Comparison of ENCODE assay signal across 16 cellular contexts in the genomic region with DNA sequence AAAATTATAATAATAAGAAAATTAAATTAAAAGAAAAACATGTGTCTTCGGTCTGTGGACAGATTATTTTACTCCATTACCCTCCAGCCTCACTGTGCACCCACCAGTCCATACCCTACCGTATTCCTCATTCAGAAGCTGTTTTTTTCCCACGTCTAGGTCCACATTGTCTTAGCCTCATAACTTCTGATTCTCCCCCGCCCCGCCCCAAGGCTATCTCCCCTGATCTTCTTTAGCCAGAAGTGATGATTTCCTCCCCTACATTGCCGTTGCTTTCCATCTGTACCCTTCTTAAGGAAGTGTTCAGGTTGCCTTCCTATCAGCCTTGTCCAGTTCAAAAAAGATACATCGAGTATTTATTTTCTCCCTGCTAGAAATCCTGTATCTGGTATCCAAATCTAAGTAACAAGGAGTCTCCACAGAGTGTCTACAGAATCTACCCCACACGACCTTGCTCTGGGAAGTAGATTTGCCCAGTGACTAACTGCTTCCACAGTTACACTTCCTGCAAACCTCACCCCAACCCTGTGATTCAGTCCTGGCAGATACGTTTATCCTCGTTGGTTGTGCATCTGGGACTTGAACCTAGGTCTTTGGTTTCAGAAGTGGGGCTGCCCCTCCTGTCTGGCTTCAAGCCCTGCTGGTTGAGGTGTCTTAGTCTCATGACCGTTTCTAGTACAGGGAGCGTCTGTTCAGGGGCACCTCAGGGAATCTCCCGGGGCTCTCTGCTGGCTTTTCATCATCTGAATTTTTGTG.
A peak's percentile ranks its signal among the peaks of the same experiment; 100 is the strongest.
DNase-seq lines count a peak whose midpoint lies in the region; ATAC-seq and TF ChIP-seq lines count a peak whose summit lies in the region.
"Had no signal": no experiment of that assay in that cellular context is flagged by ENCODE, and none has a peak within 500 bp of the region (broad histone marks: within the 10 kb centered on the region; RNA-seq: fewer than 3 reads in every experiment).

No MANE protein-coding gene starts in this region.

- no peaks in the 10 kb centered on the region for H3K36me3 ChIP-seq in MG63
- H3K36me3 ChIP-seq: cardiac muscle cell had no signal

- H3K4me1 Mint-ChIP-seq in osteocyte (ENCODE audit: unreplicated experiment), result peaks cover 3% of the 10 kb centered on the region
- H3K4me1 Mint-ChIP-seq: activated naive CD4-positive, alpha-beta T cell treated with anti-CD3 and anti-CD28 coated beads, Interleukin-2, amount 50 U/mL, for 24 hours had no signal

- no peaks in the 10 kb centered on the region for H3K36me3 Mint-ChIP-seq in osteocyte (ENCODE audit: unreplicated experiment)
- H3K36me3 Mint-ChIP-seq: activated naive CD4-positive, alpha-beta T cell treated with anti-CD3 and anti-CD28 coated beads, Interleukin-2, amount 50 U/mL, for 24 hours had no signal

- peak; percentile 15 for DNase-seq in GM04503 (ENCODE audit: low read depth)
- peak; percentile 38 for DNase-seq in MG63
- peak; percentile 29 for DNase-seq in epithelial cell of prostate (ENCODE audit: low read depth, low spot score)
- DNase-seq in osteocyte (ENCODE audit: extremely low spot score, unreplicated experiment), result peak; percentile 54
- DNase-seq in NCI-H1417 treated with DMSO at 0.1 percent for 48 hours (lab: John Stamatoyannopoulos, UW), result no peak
- no peak for DNase-seq in T1000 (lab: John Stamatoyannopoulos, UW)
- DNase-seq: activated CD8-positive, alpha-beta memory T cell treated with anti-CD3 and anti-CD28 coated beads, Interleukin-2, amount 50 U/mL, for 48 hours; DMS79; effector memory CD4-positive, alpha-beta T cell; mesendoderm; nephron progenitor cell had no signal

- H3K4me3 Mint-ChIP-seq in osteocyte (ENCODE audit: unreplicated experiment), result no peak overlapping the region
- H3K4me3 Mint-ChIP-seq: activated naive CD4-positive, alpha-beta T cell treated with anti-CD3 and anti-CD28 coated beads, Interleukin-2, amount 50 U/mL, for 24 hours; nephron progenitor cell; T-helper 1 cell treated with Interleukin-12 subunit alpha and Interleukin-12 subunit beta and Interleukin-4 antibody, amounts not matched to agents 30 μg/mL and 1 μg/mL, for 36 hours had no signal

- no peak for TF ChIP-seq CTCF in osteocyte (IDR thresholded peaks at IDR 0.05)

- ATAC-seq in HG03439 (IDR thresholded peaks at IDR 0.05; ENCODE audit: unreplicated experiment), result no peak
- ATAC-seq: activated CD4-positive, CD25-positive, alpha-beta regulatory T cell treated with anti-CD3 and anti-CD28 coated beads, Interleukin-2, amount 50 U/mL, for 24 hours had no signal

- H3K4me3 ChIP-seq in MG63, result no peak overlapping the region
- H3K4me3 ChIP-seq: cardiac muscle cell had no signal

- H3K27me3 ChIP-seq in MG63, result no peaks in the 10 kb centered on the region
- H3K27me3 ChIP-seq: cardiac muscle cell had no signal

- no peaks in the 10 kb centered on the region for H3K9me3 ChIP-seq in MG63

- H3K9me3 Mint-ChIP-seq in osteocyte (ENCODE audit: unreplicated experiment), result no peaks in the 10 kb centered on the region
- H3K9me3 Mint-ChIP-seq: activated naive CD4-positive, alpha-beta T cell treated with anti-CD3 and anti-CD28 coated beads, Interleukin-2, amount 50 U/mL, for 24 hours; nephron progenitor cell; T-helper 1 cell treated with Interleukin-12 subunit alpha and Interleukin-12 subunit beta and Interleukin-4 antibody, amounts not matched to agents 30 μg/mL and 1 μg/mL, for 36 hours had no signal

- no peak overlapping the region for H3K27ac ChIP-seq in epithelial cell of prostate
- H3K27ac ChIP-seq: cardiac muscle cell had no signal

- H3K27ac Mint-ChIP-seq in osteocyte (ENCODE audit: unreplicated experiment), result no peak overlapping the region
- H3K27ac Mint-ChIP-seq: activated naive CD4-positive, alpha-beta T cell treated with anti-CD3 and anti-CD28 coated beads, Interleukin-2, amount 50 U/mL, for 24 hours; nephron progenitor cell; T-helper 1 cell treated with Interleukin-12 subunit alpha and Interleukin-12 subunit beta and Interleukin-4 antibody, amounts not matched to agents 30 μg/mL and 1 μg/mL, for 36 hours had no signal

- no peaks in the 10 kb centered on the region for H3K27me3 Mint-ChIP-seq in osteocyte (ENCODE audit: unreplicated experiment)

Comparison
In these comparisons a context has a peak if more than half of its experiments do, and no peak if none do; other contexts are left out.
1. DNase-seq: peak in GM04503 (single experiment), MG63 (single experiment), epithelial cell of prostate (single experiment) and osteocyte (single experiment); none in NCI-H1417 treated with DMSO at 0.1 percent for 48 hours (single experiment) and T1000 (single experiment).